In genomic region chr17:31415004-31415454, GRCh38 we compare ENCODE assay signal across 17 cellular contexts. TPM values are rescaled to one million over a fixed set of nuclear protein-coding genes. Genes with fewer than 3 reads are reported as not detected.
DNase-seq lines count a peak whose midpoint lies in the region; ATAC-seq, FAIRE-seq and TF ChIP-seq lines count a peak whose summit lies in the region.
"Had no signal": no experiment of that assay in that cellular context is flagged by ENCODE, and none has a peak within 500 bp of the region (broad histone marks: within the 10 kb centered on the region; RNA-seq: fewer than 3 reads in every experiment).

No MANE protein-coding gene starts in this region.

- BruUV-seq in OCI-LY7 (replicated peaks; lab: Mats Ljungman, UMichigan): no TSS peak

- no peaks in the 10 kb centered on the region for H3K23me2 ChIP-seq in H1 (ENCODE audit: low read depth, low read length)

- no peak overlapping the region for H3K23ac ChIP-seq in H1 (ENCODE audit: insufficient read length)

- no peak overlapping the region for H4K5ac ChIP-seq in H1 (ENCODE audit: insufficient read length, low read depth, low read length)

- 70% methylated on average over 6 of the region's 7 CpGs; no CpG with 5 or more reads in 1 of the 2 experiments for WGBS in H1 (ENCODE audit: extremely low coverage in 1 of 2, insufficient coverage in 1 of 2, insufficient read length in 1 of 2, insufficient replicate concordance in 2 of 2, low coverage in 1 of 2, low lambda C conversion rate in 2 of 2, missing lambda C conversion rate in 1 of 2), 2 experiments

- H3K27me3 Mint-ChIP-seq in stimulated activated memory B cell treated with anti-CD40 and anti-IgM and Interleukin-4, amounts not matched to agents 10 μg/mL and 1 μg/mL and 100 μg/mL, for 72 hours: peaks cover 5% of the 10 kb centered on the region
- H3K27me3 Mint-ChIP-seq: CD4-positive, alpha-beta memory T cell had no signal

- no peak overlapping the region for H3K27ac ChIP-seq in HEK293 (ENCODE audit: extremely low read depth, low read depth, low read length)
- H3K27ac ChIP-seq in OCI-LY7 (ENCODE audit: low read depth, low read length, poor library complexity, severe bottlenecking): no peak overlapping the region
- no peak overlapping the region for H3K27ac ChIP-seq in H1 (ENCODE audit: low read depth, low read length)
- H3K27ac ChIP-seq: RWPE1 had no signal

- H4K91ac ChIP-seq in H1 (replicated peaks; ENCODE audit: insufficient read length, low read length): no peak overlapping the region

- no peaks in the 10 kb centered on the region for H3K9me3 ChIP-seq in HEK293 (ENCODE audit: control insufficient read depth, insufficient read depth, low read depth, low read length)
- no peaks in the 10 kb centered on the region for H3K9me3 ChIP-seq in OCI-LY7 (ENCODE audit: low read length)
- H3K9me3 ChIP-seq in H1 (ENCODE audit: insufficient read depth in 2 of 2, low read depth in 1 of 2, low read length in 1 of 2): no peaks in the 10 kb centered on the region

- no peak overlapping the region for H3K4me3 ChIP-seq in HEK293 (ENCODE audit: low read depth, low read length)
- no peak overlapping the region for H3K4me3 ChIP-seq in OCI-LY7 (ENCODE audit: low read depth, low read length, poor library complexity, severe bottlenecking)
- no peak overlapping the region for H3K4me3 ChIP-seq in H1 (ENCODE audit: extremely low read depth in 1 of 4, insufficient read depth in 2 of 4, low read depth in 3 of 4, low read length in 4 of 4)

- no peaks in the 10 kb centered on the region for H3K27me3 ChIP-seq in H1 (replicated peaks in 1 of 4; ENCODE audit: control insufficient read depth in 3 of 4, extremely low read depth in 1 of 4, insufficient read depth in 3 of 4, low read length in 3 of 4)

- H3K4me2 ChIP-seq in OCI-LY7 (ENCODE audit: low read length) (0 out of 2 replicates have a peak overlapping the region, but pooled peaks have one; percentile 20), H1 (ENCODE audit: insufficient read depth in 1 of 2, low read depth in 2 of 2, low read length in 2 of 2) (no peak overlapping the region)

- no peak overlapping the region for H3K9ac ChIP-seq in H1 (replicated peaks in 1 of 4; ENCODE audit: extremely low read depth in 1 of 4, low read depth in 3 of 4, low read length in 3 of 4)

- intact Hi-C loops in OCI-LY7 (cut with micrococcal nuclease; ENCODE audit: unreplicated experiment): no loop called here

- H3K18ac ChIP-seq in H1 (ENCODE audit: extremely low read depth, low read length): no peak overlapping the region

- H3K4me1 Mint-ChIP-seq in stimulated activated memory B cell treated with anti-CD40 and anti-IgM and Interleukin-4, amounts not matched to agents 10 μg/mL and 1 μg/mL and 100 μg/mL, for 72 hours: peaks cover 12% of the 10 kb centered on the region
- H3K4me1 Mint-ChIP-seq: CD4-positive, alpha-beta memory T cell; stimulated activated effector memory CD8-positive, alpha-beta T cell treated with anti-CD3 and anti-CD28 coated beads, Interleukin-12 subunit alpha, Interleukin-12 subunit beta, amount 100 ng/mL, for 72 hours had no signal

- FAIRE-seq in H1 (lab: Jason Lieb, UNC): no peak
- FAIRE-seq: bronchial epithelial cell, endometrium, frontal cortex, TTC549 had no signal

- H2AFZ ChIP-seq in OCI-LY7 (ENCODE audit: low read length): no peak overlapping the region
- no peak overlapping the region for H2AFZ ChIP-seq in H1 (ENCODE audit: low read length)

- no peak overlapping the region for H4K8ac ChIP-seq in H1 (ENCODE audit: extremely low read depth, insufficient read depth, low read length)

- H3K14ac ChIP-seq in H1 (ENCODE audit: insufficient read length): no peak overlapping the region

- no peaks in the 10 kb centered on the region for H3K9me3 Mint-ChIP-seq in stimulated activated memory B cell treated with anti-CD40 and anti-IgM and Interleukin-4, amounts not matched to agents 10 μg/mL and 1 μg/mL and 100 μg/mL, for 72 hours
- no peaks in the 10 kb centered on the region for H3K9me3 Mint-ChIP-seq in activated naive CD4-positive, alpha-beta T cell treated with anti-CD3 and anti-CD28 coated beads, Interleukin-2, amount 50 U/mL, for 72 hours
- H3K9me3 Mint-ChIP-seq: CD4-positive, alpha-beta memory T cell; stimulated activated effector memory CD8-positive, alpha-beta T cell treated with anti-CD3 and anti-CD28 coated beads, Interleukin-12 subunit alpha, Interleukin-12 subunit beta, amount 100 ng/mL, for 72 hours had no signal

- H3K4me1 ChIP-seq in HEK293 (ENCODE audit: control insufficient read depth, insufficient read depth, low read length) (no peaks in the 10 kb centered on the region), OCI-LY7 (ENCODE audit: insufficient read depth, low read length, poor library complexity, severe bottlenecking) (no peaks in the 10 kb centered on the region), H1 (replicated peaks in 1 of 4; ENCODE audit: control insufficient read depth in 3 of 4, insufficient read depth in 4 of 4, low read length in 3 of 4) (peaks cover 2 to 30% (median 11%) of the 10 kb centered on the region in 4 experiments)

- H2BK12ac ChIP-seq in H1 (ENCODE audit: low read depth, low read length): no peak overlapping the region

- H3K79me1 ChIP-seq in H1 (ENCODE audit: low read depth, low read length): no peaks in the 10 kb centered on the region

- H4K20me1 ChIP-seq in OCI-LY7 (ENCODE audit: insufficient read depth, low read length): no peaks in the 10 kb centered on the region
- H4K20me1 ChIP-seq in H1 (replicated peaks in 1 of 2; ENCODE audit: control insufficient read depth in 1 of 2, insufficient read depth in 2 of 2, low read length in 2 of 2): peaks cover 0 to 2% of the 10 kb centered on the region in 2 experiments

- CTCF ChIA-PET in HEK293 (lab: Yijun Ruan, JAX): interaction anchor here (0.6 to 1.5 kb wide), 5 partner anchors 22 to 133 kb away, joined by 3 to 4 read pairs (median 3); no protein-coding TSS in a partner anchor
- CTCF ChIA-PET in OCI-LY7 (lab: Charles Lee; ENCODE audit: unreplicated experiment): no interaction called here
- CTCF ChIA-PET in H1 (lab: Charles Lee; ENCODE audit: partially characterized antibody): interaction anchor here (0.6 to 2.7 kb wide), 13 partner anchors 9 to 114 kb away, joined by 3 to 11 read pairs (median 3); no protein-coding TSS in a partner anchor

- H3K36me3 ChIP-seq in HEK293 (ENCODE audit: control insufficient read depth in 2 of 2, insufficient read depth in 1 of 2, low read length in 2 of 2): no peaks in the 10 kb centered on the region
- no peaks in the 10 kb centered on the region for H3K36me3 ChIP-seq in OCI-LY7 (ENCODE audit: insufficient read depth, low read length)
- H3K36me3 ChIP-seq in H1 (ENCODE audit: control insufficient read depth in 2 of 4, insufficient read depth in 4 of 4, low read length in 3 of 4): no peaks in the 10 kb centered on the region

- no peaks in the 10 kb centered on the region for H3K36me3 Mint-ChIP-seq in stimulated activated memory B cell treated with anti-CD40 and anti-IgM and Interleukin-4, amounts not matched to agents 10 μg/mL and 1 μg/mL and 100 μg/mL, for 72 hours
- H3K36me3 Mint-ChIP-seq in activated naive CD4-positive, alpha-beta T cell treated with anti-CD3 and anti-CD28 coated beads, Interleukin-2, amount 50 U/mL, for 72 hours: no peaks in the 10 kb centered on the region
- H3K36me3 Mint-ChIP-seq: CD4-positive, alpha-beta memory T cell; stimulated activated effector memory CD8-positive, alpha-beta T cell treated with anti-CD3 and anti-CD28 coated beads, Interleukin-12 subunit alpha, Interleukin-12 subunit beta, amount 100 ng/mL, for 72 hours had no signal

- no peak overlapping the region for H2BK20ac ChIP-seq in H1 (ENCODE audit: low read length)

- TF ChIP-seq EP300 in H1 (IDR thresholded peaks at IDR 0.05; ENCODE audit: borderline replicate concordance in 1 of 2, low read depth in 2 of 2, low read length in 2 of 2): no peak

- no peak overlapping the region for H3K27ac Mint-ChIP-seq in stimulated activated memory B cell treated with anti-CD40 and anti-IgM and Interleukin-4, amounts not matched to agents 10 μg/mL and 1 μg/mL and 100 μg/mL, for 72 hours
- no peak overlapping the region for H3K27ac Mint-ChIP-seq in activated naive CD4-positive, alpha-beta T cell treated with anti-CD3 and anti-CD28 coated beads, Interleukin-2, amount 50 U/mL, for 72 hours
- H3K27ac Mint-ChIP-seq: CD4-positive, alpha-beta memory T cell; stimulated activated effector memory CD8-positive, alpha-beta T cell treated with anti-CD3 and anti-CD28 coated beads, Interleukin-12 subunit alpha, Interleukin-12 subunit beta, amount 100 ng/mL, for 72 hours had no signal

- no peak overlapping the region for H2AK5ac ChIP-seq in H1 (ENCODE audit: low read depth, low read length)

- H3K56ac ChIP-seq in H1 (replicated peaks; ENCODE audit: insufficient read length, low read depth, low read length): no peak overlapping the region

- H3K4ac ChIP-seq in H1 (replicated peaks; ENCODE audit: insufficient read length, low read depth, low read length): no peak overlapping the region

- peak overlapping the region; percentile 0 for H3K4me3 Mint-ChIP-seq in stimulated activated memory B cell treated with anti-CD40 and anti-IgM and Interleukin-4, amounts not matched to agents 10 μg/mL and 1 μg/mL and 100 μg/mL, for 72 hours
- H3K4me3 Mint-ChIP-seq: CD4-positive, alpha-beta memory T cell; stimulated activated effector memory CD8-positive, alpha-beta T cell treated with anti-CD3 and anti-CD28 coated beads, Interleukin-12 subunit alpha, Interleukin-12 subunit beta, amount 100 ng/mL, for 72 hours had no signal

- no peak for TF ChIP-seq RAD21 in H1 (IDR thresholded peaks at IDR 0.05 in 1 of 2, conservative IDR thresholded peaks at IDR 0.05 in 1 of 2; ENCODE audit: low read depth in 2 of 2, low read length in 2 of 2)

- no peak overlapping the region for H2BK5ac ChIP-seq in H1 (ENCODE audit: low read depth, low read length)

- TF ChIP-seq CTCF in HEK293 (tag by site-specific recombination; IDR thresholded peaks at IDR 0.05): no peak
- TF ChIP-seq CTCF in OCI-LY7 (conservative IDR thresholded peaks at IDR 0.05; ENCODE audit: low read length): 0 out of 2 replicates have a peak, but pooled peaks have one; percentile 24
- TF ChIP-seq CTCF in H1 (IDR thresholded peaks at IDR 0.05; ENCODE audit: control extremely low read depth in 1 of 3, insufficient read depth in 1 of 3, low read depth in 1 of 3, low read length in 3 of 3): peak in 2 of 3 experiments; percentile 13 to 14; a peak in 2 of 4 replicates

- no peak for TF ChIP-seq POLR2A in H1 (IDR thresholded peaks at IDR 0.05; ENCODE audit: control extremely low read depth in 1 of 2, low read depth in 2 of 2, low read length in 2 of 2)

- H2BK15ac ChIP-seq in H1 (ENCODE audit: low read length): no peak overlapping the region

- H2BK120ac ChIP-seq in H1 (replicated peaks; ENCODE audit: low read depth, low read length): no peak overlapping the region

- H3K9me2 ChIP-seq in OCI-LY7 (ENCODE audit: insufficient read depth, low read length): no peaks in the 10 kb centered on the region

- DNase-seq in OCI-LY7 (ENCODE audit: low spot score) (no peak), H1 (ENCODE audit: low read depth in 1 of 2, low spot score in 2 of 2) (no peak), ureter (ENCODE audit: low spot score) (no peak)
- DNase-seq in activated naive CD4-positive, alpha-beta T cell treated with anti-CD3 and anti-CD28 coated beads, Interleukin-2, amount 50 U/mL, for 72 hours (ENCODE audit: low spot score in 2 of 2): no peak
- DNase-seq: CD4-positive, alpha-beta memory T cell; NCI-H510A treated with DMSO at 0.1 percent for 48 hours; stimulated activated CD4-positive, alpha-beta T cell treated with anti-CD3 and anti-CD28 coated beads, Interleukin-4, amount 100 ng/mL, for 1 hour had no signal

- H3K79me2 ChIP-seq in OCI-LY7 (ENCODE audit: insufficient read depth, low read depth, low read length) (no peaks in the 10 kb centered on the region), H1 (ENCODE audit: control insufficient read depth in 1 of 2, insufficient read depth in 2 of 2, low read length in 2 of 2) (no peaks in the 10 kb centered on the region)

- POLR2A ChIA-PET in HEK293 (lab: Yijun Ruan, JAX) (no interaction called here), OCI-LY7 (lab: Charles Lee) (no interaction called here), H1 (lab: Charles Lee; ENCODE audit: partially characterized antibody) (interaction anchor here (1.4 kb wide), 1 partner anchor 13 kb away, joined by 4 read pairs; no protein-coding TSS in a partner anchor)

- ATAC-seq in stimulated activated memory B cell treated with anti-CD40 and anti-IgM and Interleukin-4, amounts not matched to agents 10 μg/mL and 1 μg/mL and 100 μg/mL, for 72 hours: peak; percentile 46
- no peak for ATAC-seq in GM18909 (IDR thresholded peaks at IDR 0.05; ENCODE audit: poor library complexity, unreplicated experiment)
- no peak for ATAC-seq in GM21825 (IDR thresholded peaks at IDR 0.05; ENCODE audit: unreplicated experiment)
- ATAC-seq in activated naive CD4-positive, alpha-beta T cell treated with anti-CD3 and anti-CD28 coated beads, Interleukin-2, amount 50 U/mL, for 72 hours: no peak
- ATAC-seq: stimulated activated effector memory CD8-positive, alpha-beta T cell treated with anti-CD3 and anti-CD28 coated beads, Interleukin-12 subunit alpha, Interleukin-12 subunit beta, amount 100 ng/mL, for 72 hours had no signal

RNA-seq across cellular contexts. Expression of gene RAB11FIP4, which starts 23.6 kb away (rescaled TPM):
- total RNA-seq in OCI-LY7 (2014; rRNA removed; shearing (Covaris generic)): 5.8 and 6.3 TPM in 2 replicates
- total RNA-seq in OCI-LY7 (2022) (14.9 and 15.0 TPM in 2 replicates), ureter (40.7 TPM)
- total RNA-seq in H1 (2021; fragmentation: NEBNext Ultra II Directional; extraction: Animal tissue kit (Norgen Biotek cat#: 25700)): 53.2 and 60.5 TPM in 2 replicates
- 21.7 and 26.0 TPM in 2 replicates for polyA plus RNA-seq in H1 (2011; rRNA removed)
- 34.7 TPM for polyA plus RNA-seq in H1 (2011; cell fraction: cytosol; rRNA removed)
- polyA plus RNA-seq in H1 (2011; cell fraction: nucleus; rRNA removed): 41.3 TPM
- 25.5 to 36.8 TPM (median 34.5 TPM) in 4 replicates for polyA plus RNA-seq in H1 (2012, experiment 1 of 2)
- 13.8 TPM for polyA plus RNA-seq in H1 (2012, experiment 2 of 2)
- polyA plus RNA-seq in H1 (2013, experiment 1 of 2): 20.5 TPM
- polyA plus RNA-seq in H1 (2013, experiment 2 of 2): 20.5 TPM
- polyA minus RNA-seq in H1 (2011; rRNA and poly(A)+ RNA removed): 44.4 and 58.7 TPM in 2 replicates
- 33.5 TPM for polyA minus RNA-seq in H1 (2011; cell fraction: cytosol; rRNA and poly(A)+ RNA removed)
- 37.3 TPM for polyA minus RNA-seq in H1 (2011; cell fraction: nucleus; rRNA and poly(A)+ RNA removed)
- 10 to 100 TPM; 22.5 to 39.0 TPM for total RNA-seq in activated naive CD4-positive, alpha-beta T cell treated with anti-CD3 and anti-CD28 coated beads, Interleukin-2, amount 50 U/mL, for 72 hours

Comparison
In these comparisons a context has a peak if more than half of its experiments do, and no peak if none do; other contexts are left out.
1. Of the 6 proteins assayed by ChIP-seq in both HEK293 and H1: peak only in HEK293: none; only in H1: CTCF; in both: none; in neither: 5.